In the genomic region with DNA sequence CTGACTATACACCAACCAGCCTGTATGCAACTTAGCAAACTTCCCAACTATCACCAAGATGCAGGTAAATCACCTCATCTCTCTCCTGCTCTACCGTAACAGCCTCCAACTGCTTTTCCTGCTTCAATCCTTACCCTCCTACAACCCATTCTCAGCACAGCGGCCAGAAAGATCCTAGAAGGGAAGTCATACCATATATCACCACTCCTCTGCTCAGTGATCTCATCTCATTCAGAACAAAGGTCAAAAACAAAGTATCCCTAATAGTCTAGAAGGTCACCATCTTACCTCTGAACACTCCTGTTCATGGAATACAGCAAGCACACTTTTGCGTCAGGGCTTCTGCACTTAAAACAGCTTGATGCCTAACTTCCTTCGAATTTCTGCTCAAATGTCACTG, we compare ENCODE assay signal across 1 cellular context.
TF ChIP-seq lines count a peak whose summit lies in the region.

No MANE protein-coding gene starts in this region.

TF ChIP-seq in WTC11, 78 proteins besides CTCF, POLR2A, EP300 and RAD21 (continued from another document):
- TF ChIP-seq, protein P1, sequence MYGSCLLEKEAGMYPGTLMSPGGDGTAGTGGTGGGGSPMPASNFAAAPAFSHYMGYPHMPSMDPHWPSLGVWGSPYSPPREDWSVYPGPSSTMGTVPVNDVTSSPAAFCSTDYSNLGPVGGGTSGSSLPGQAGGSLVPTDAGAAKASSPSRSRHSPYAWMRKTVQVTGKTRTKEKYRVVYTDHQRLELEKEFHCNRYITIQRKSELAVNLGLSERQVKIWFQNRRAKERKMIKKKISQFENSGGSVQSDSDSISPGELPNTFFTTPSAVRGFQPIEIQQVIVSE (CRISPR knock-in tag; IDR thresholded peaks at IDR 0.05; ENCODE audit: borderline replicate concordance): no peak
- no peak for TF ChIP-seq ZNF232 (CRISPR knock-in tag; IDR thresholded peaks at IDR 0.05)
- no peak for TF ChIP-seq JAZF1 (CRISPR knock-in tag; IDR thresholded peaks at IDR 0.05)
- TF ChIP-seq NR1H2 (CRISPR knock-in tag; IDR thresholded peaks at IDR 0.05): no peak
- TF ChIP-seq, protein P2, sequence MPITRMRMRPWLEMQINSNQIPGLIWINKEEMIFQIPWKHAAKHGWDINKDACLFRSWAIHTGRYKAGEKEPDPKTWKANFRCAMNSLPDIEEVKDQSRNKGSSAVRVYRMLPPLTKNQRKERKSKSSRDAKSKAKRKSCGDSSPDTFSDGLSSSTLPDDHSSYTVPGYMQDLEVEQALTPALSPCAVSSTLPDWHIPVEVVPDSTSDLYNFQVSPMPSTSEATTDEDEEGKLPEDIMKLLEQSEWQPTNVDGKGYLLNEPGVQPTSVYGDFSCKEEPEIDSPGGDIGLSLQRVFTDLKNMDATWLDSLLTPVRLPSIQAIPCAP (CRISPR knock-in tag; IDR thresholded peaks at IDR 0.05): no peak
- TF ChIP-seq, protein P3, sequence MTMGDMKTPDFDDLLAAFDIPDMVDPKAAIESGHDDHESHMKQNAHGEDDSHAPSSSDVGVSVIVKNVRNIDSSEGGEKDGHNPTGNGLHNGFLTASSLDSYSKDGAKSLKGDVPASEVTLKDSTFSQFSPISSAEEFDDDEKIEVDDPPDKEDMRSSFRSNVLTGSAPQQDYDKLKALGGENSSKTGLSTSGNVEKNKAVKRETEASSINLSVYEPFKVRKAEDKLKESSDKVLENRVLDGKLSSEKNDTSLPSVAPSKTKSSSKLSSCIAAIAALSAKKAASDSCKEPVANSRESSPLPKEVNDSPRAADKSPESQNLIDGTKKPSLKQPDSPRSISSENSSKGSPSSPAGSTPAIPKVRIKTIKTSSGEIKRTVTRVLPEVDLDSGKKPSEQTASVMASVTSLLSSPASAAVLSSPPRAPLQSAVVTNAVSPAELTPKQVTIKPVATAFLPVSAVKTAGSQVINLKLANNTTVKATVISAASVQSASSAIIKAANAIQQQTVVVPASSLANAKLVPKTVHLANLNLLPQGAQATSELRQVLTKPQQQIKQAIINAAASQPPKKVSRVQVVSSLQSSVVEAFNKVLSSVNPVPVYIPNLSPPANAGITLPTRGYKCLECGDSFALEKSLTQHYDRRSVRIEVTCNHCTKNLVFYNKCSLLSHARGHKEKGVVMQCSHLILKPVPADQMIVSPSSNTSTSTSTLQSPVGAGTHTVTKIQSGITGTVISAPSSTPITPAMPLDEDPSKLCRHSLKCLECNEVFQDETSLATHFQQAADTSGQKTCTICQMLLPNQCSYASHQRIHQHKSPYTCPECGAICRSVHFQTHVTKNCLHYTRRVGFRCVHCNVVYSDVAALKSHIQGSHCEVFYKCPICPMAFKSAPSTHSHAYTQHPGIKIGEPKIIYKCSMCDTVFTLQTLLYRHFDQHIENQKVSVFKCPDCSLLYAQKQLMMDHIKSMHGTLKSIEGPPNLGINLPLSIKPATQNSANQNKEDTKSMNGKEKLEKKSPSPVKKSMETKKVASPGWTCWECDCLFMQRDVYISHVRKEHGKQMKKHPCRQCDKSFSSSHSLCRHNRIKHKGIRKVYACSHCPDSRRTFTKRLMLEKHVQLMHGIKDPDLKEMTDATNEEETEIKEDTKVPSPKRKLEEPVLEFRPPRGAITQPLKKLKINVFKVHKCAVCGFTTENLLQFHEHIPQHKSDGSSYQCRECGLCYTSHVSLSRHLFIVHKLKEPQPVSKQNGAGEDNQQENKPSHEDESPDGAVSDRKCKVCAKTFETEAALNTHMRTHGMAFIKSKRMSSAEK (CRISPR knock-in tag; IDR thresholded peaks at IDR 0.05; ENCODE audit: borderline replicate concordance): no peak
- no peak for TF ChIP-seq ZNF317 (CRISPR knock-in tag; IDR thresholded peaks at IDR 0.05; ENCODE audit: borderline replicate concordance, low read depth)
- TF ChIP-seq GRHL2 (CRISPR knock-in tag; IDR thresholded peaks at IDR 0.05; ENCODE audit: insufficient replicate concordance, severe bottlenecking): no peak
- no peak for TF ChIP-seq RELA (CRISPR knock-in tag; IDR thresholded peaks at IDR 0.05; ENCODE audit: borderline replicate concordance)
